Comparison of ENCODE assay signal across 14 cellular contexts in genomic region chr4:2803624-2804448, GRCh38. TPM values are rescaled to one million over a fixed set of nuclear protein-coding genes. Genes with fewer than 3 reads are reported as not detected.
DNase-seq lines count a peak whose midpoint lies in the region; ATAC-seq and TF ChIP-seq lines count a peak whose summit lies in the region.
"Had no signal": no experiment of that assay in that cellular context is flagged by ENCODE, and none has a peak within 500 bp of the region (broad histone marks: within the 10 kb centered on the region; RNA-seq: fewer than 3 reads in every experiment).

No MANE protein-coding gene starts in this region.

- in situ Hi-C loops in GM23248 (cut with MboI) = no loop called here

- H3K9me3 Mint-ChIP-seq in activated CD8-positive, alpha-beta T cell treated with anti-CD3 and anti-CD28 coated beads for 36 hours = no peaks in the 10 kb centered on the region
- H3K9me3 Mint-ChIP-seq: activated T-helper 2 cell treated with anti-CD3 and anti-CD28 coated beads, Interferon-gamma antibody, Interleukin-2, Interleukin-4, amounts not matched to agents 10 μg/mL and 5 μg/mL and 100 μg/mL, durations not matched to agents 14 hours and 24 hours and 36 hours; WTC11 had no signal

- WGBS in GM23248 (ENCODE audit: low coverage in 1 of 2, low lambda C conversion rate in 2 of 2, missing lambda C conversion rate in 2 of 2), 2 experiments = 54 to 65% methylated on average over 20 of the region's 20 CpGs
- WGBS in sigmoid colon, 2 donors = 83 to 89% methylated on average over 20 of the region's 20 CpGs

- H3K27ac ChIP-seq in GM23248 (no peak overlapping the region), PC-3 (ENCODE audit: low read length) (no peak overlapping the region), sigmoid colon (peak overlapping the region in 2 of 4 donors; percentile 44 to 78)
- H3K27ac ChIP-seq: thoracic aorta had no signal

- H3K4me1 ChIP-seq in GM23248 (ENCODE audit: insufficient read depth) (peaks cover 15% of the 10 kb centered on the region), PC-3 (ENCODE audit: insufficient read depth, low read length) (peaks cover 18% of the 10 kb centered on the region), sigmoid colon (peaks cover 0 to 78% (median 62%) of the 10 kb centered on the region in 4 donors)

- H3K4me3 Mint-ChIP-seq in activated CD8-positive, alpha-beta T cell treated with anti-CD3 and anti-CD28 coated beads for 36 hours = no peak overlapping the region
- H3K4me3 Mint-ChIP-seq: WTC11 had no signal

- H3K9me2 ChIP-seq in GM23248 (ENCODE audit: insufficient read depth) (no peaks in the 10 kb centered on the region), PC-3 (replicated peaks; ENCODE audit: low read length) (no peaks in the 10 kb centered on the region)

- H3F3A ChIP-seq in GM23248 (ENCODE audit: insufficient read depth) (no peaks in the 10 kb centered on the region), PC-3 (ENCODE audit: low read length, unreplicated experiment) (no peaks in the 10 kb centered on the region)

- no peaks in the 10 kb centered on the region for H4K20me1 ChIP-seq in GM23248 (ENCODE audit: insufficient read depth)
- no peaks in the 10 kb centered on the region for H4K20me1 ChIP-seq in PC-3 (ENCODE audit: low read length)

- no TSS peak for BruUV-seq in PC-3 (replicated peaks; lab: Mats Ljungman, UMichigan)

- TF ChIP-seq CTCF in PC-3 (conservative IDR thresholded peaks at IDR 0.05; ENCODE audit: low read depth, low read length) (no peak), fibroblast of villous mesenchyme (IDR thresholded peaks at IDR 0.05; ENCODE audit: insufficient read depth, low read depth, low read length) (no peak), sigmoid colon (IDR thresholded peaks at IDR 0.05) (no peak)
- no peak for TF ChIP-seq CTCF in activated CD8-positive, alpha-beta T cell treated with anti-CD3 and anti-CD28 coated beads for 36 hours (IDR thresholded peaks at IDR 0.05)

- POLR2A ChIA-PET in PC-3 (lab: Charles Lee; ENCODE audit: unreplicated experiment) = no interaction called here
- POLR2A ChIA-PET in activated CD8-positive, alpha-beta T cell treated with anti-CD3 and anti-CD28 coated beads for 36 hours (lab: Charles Lee) = interaction anchor here (1.0 to 1.4 kb wide), 5 partner anchors 8 to 132 kb away, joined by 3 to 4 read pairs (median 4); no protein-coding TSS in a partner anchor

- DNase-seq in GM23248 (peak; percentile 66), PC-3 (peak; percentile 50), fibroblast of villous mesenchyme (ENCODE audit: low read depth) (peak; percentile 35), sigmoid colon (peak; percentile 73), HuH-7.5 (ENCODE audit: low spot score) (no peak), NCI-H1436 (lab: John Stamatoyannopoulos, UW) (no peak), H7 (no peak)
- no peak for DNase-seq in activated CD8-positive, alpha-beta T cell treated with anti-CD3 and anti-CD28 coated beads for 36 hours
- DNase-seq: cortex of kidney; MG63; stimulated activated CD4-positive, alpha-beta T cell treated with anti-CD3 and anti-CD28 coated beads, Interleukin-1b, Interleukin-23, amount 100 ng/mL, for 48 hours had no signal

- intact Hi-C loops in PC-3 (cut with micrococcal nuclease) (no loop called here), sigmoid colon (cut with DNase I) (no loop called here)
- intact Hi-C loops in activated CD8-positive, alpha-beta T cell treated with anti-CD3 and anti-CD28 coated beads for 36 hours (cut with micrococcal nuclease) = no loop called here

- peak; percentile 6; the same call in 1 of the 2 replicates for ATAC-seq in PC-3
- no peak for ATAC-seq in activated CD8-positive, alpha-beta T cell treated with anti-CD3 and anti-CD28 coated beads for 36 hours
- ATAC-seq: WTC11 had no signal

- peaks cover 2% of the 10 kb centered on the region for H3K36me3 Mint-ChIP-seq in activated CD8-positive, alpha-beta T cell treated with anti-CD3 and anti-CD28 coated beads for 36 hours (ENCODE audit: low read depth)
- H3K36me3 Mint-ChIP-seq: WTC11 had no signal

- H3K4me3 ChIP-seq in GM23248 (no peak overlapping the region), PC-3 (ENCODE audit: low read length) (no peak overlapping the region), fibroblast of villous mesenchyme (ENCODE audit: low read depth, low read length) (no peak overlapping the region), sigmoid colon (no peak overlapping the region), H7 (ENCODE audit: insufficient read depth, low read depth, low read length) (no peak overlapping the region)
- H3K4me3 ChIP-seq: MG63, thoracic aorta had no signal

- H3K27me3 Mint-ChIP-seq in activated CD8-positive, alpha-beta T cell treated with anti-CD3 and anti-CD28 coated beads for 36 hours = no peaks in the 10 kb centered on the region

- H3K9ac ChIP-seq in GM23248 (no peak overlapping the region), PC-3 (ENCODE audit: low read length) (no peak overlapping the region)

- H2AFZ ChIP-seq in GM23248 (no peak overlapping the region), PC-3 (ENCODE audit: low read length) (no peak overlapping the region)

- peaks cover 92% of the 10 kb centered on the region for H3K79me2 ChIP-seq in GM23248 (ENCODE audit: insufficient read depth)
- H3K79me2 ChIP-seq in PC-3 (ENCODE audit: low read length) = no peaks in the 10 kb centered on the region

- TF ChIP-seq POLR2A in sigmoid colon (IDR thresholded peaks at IDR 0.05) = no peak

- H3K4me1 Mint-ChIP-seq in activated CD8-positive, alpha-beta T cell treated with anti-CD3 and anti-CD28 coated beads for 36 hours (ENCODE audit: low read depth) = peaks cover 22% of the 10 kb centered on the region

- no peak overlapping the region for H3K27ac Mint-ChIP-seq in activated CD8-positive, alpha-beta T cell treated with anti-CD3 and anti-CD28 coated beads for 36 hours
- H3K27ac Mint-ChIP-seq: activated T-helper 2 cell treated with anti-CD3 and anti-CD28 coated beads, Interferon-gamma antibody, Interleukin-2, Interleukin-4, amounts not matched to agents 10 μg/mL and 5 μg/mL and 100 μg/mL, durations not matched to agents 14 hours and 24 hours and 36 hours had no signal

- no peak for TF ChIP-seq EP300 in sigmoid colon (IDR thresholded peaks at IDR 0.05)

- H3K27me3 ChIP-seq in GM23248 (replicated peaks; ENCODE audit: insufficient read depth) (no peaks in the 10 kb centered on the region), PC-3 (ENCODE audit: low read length) (no peaks in the 10 kb centered on the region), sigmoid colon (no peaks in the 10 kb centered on the region), H7 (ENCODE audit: control insufficient read depth, insufficient read depth, low read length) (no peaks in the 10 kb centered on the region)
- H3K27me3 ChIP-seq: MG63 had no signal

- H3K36me3 ChIP-seq in GM23248 (ENCODE audit: low read depth) (no peaks in the 10 kb centered on the region), PC-3 (ENCODE audit: low read depth, low read length) (no peaks in the 10 kb centered on the region), sigmoid colon (no peaks in the 10 kb centered on the region), H7 (replicated peaks; ENCODE audit: control insufficient read depth, insufficient read depth, low read length) (no peaks in the 10 kb centered on the region)
- H3K36me3 ChIP-seq: MG63, thoracic aorta had no signal

- H3K9me3 ChIP-seq in GM23248 (ENCODE audit: low read depth) (no peaks in the 10 kb centered on the region), PC-3 (ENCODE audit: low read length) (no peaks in the 10 kb centered on the region), sigmoid colon (no peaks in the 10 kb centered on the region)
- H3K9me3 ChIP-seq: MG63, thoracic aorta had no signal

- CTCF ChIA-PET in PC-3 (lab: Charles Lee) = no interaction called here
- CTCF ChIA-PET in activated CD8-positive, alpha-beta T cell treated with anti-CD3 and anti-CD28 coated beads for 36 hours (lab: Charles Lee) = no interaction called here

- H3K4me2 ChIP-seq in GM23248 (ENCODE audit: unreplicated experiment) (no peak overlapping the region), PC-3 (ENCODE audit: low read length) (no peak overlapping the region)

RNA-seq across cellular contexts. Expression of gene SH3BP2, which starts 11.0 kb away (rescaled TPM):
- 31.2 and 46.3 TPM in 2 replicates for total RNA-seq in GM23248 (2014; rRNA removed; shearing (Covaris generic))
- polyA plus RNA-seq in GM23248 (2016; fragmentation: Nextera tagmentation; extraction: Ambion mirVana) = 19.1 and 20.9 TPM in 2 replicates
- 16.9 and 17.4 TPM in 2 replicates for total RNA-seq in PC-3 (2014; rRNA removed)
- total RNA-seq in fibroblast of villous mesenchyme = 23.3 and 27.4 TPM in 2 replicates
- 10 to 100 TPM; 18.4 to 49.3 (median 24.2) TPM for total RNA-seq in sigmoid colon
- polyA plus RNA-seq in sigmoid colon = 10 to 100 TPM; 18.6 to 82.4 (median 35.6) TPM
- total RNA-seq in activated CD8-positive, alpha-beta T cell treated with anti-CD3 and anti-CD28 coated beads for 36 hours = 10 to 100 TPM; 54.8 to 59.0 TPM
- total RNA-seq in H7 (2014; rRNA removed; shearing (Covaris generic)) = 20.4 and 35.5 TPM in 2 replicates

RNA-seq across cellular contexts. Expression of gene ADD1, which starts 39.8 kb away (rescaled TPM):
- 188 and 219 TPM in 2 replicates for total RNA-seq in GM23248 (2014; rRNA removed; shearing (Covaris generic))
- 175 and 181 TPM in 2 replicates for polyA plus RNA-seq in GM23248 (2016; fragmentation: Nextera tagmentation; extraction: Ambion mirVana)
- total RNA-seq in PC-3 (2014; rRNA removed) = 118 and 124 TPM in 2 replicates
- total RNA-seq in fibroblast of villous mesenchyme = 212 and 235 TPM in 2 replicates
- 100 to 1,000 TPM; 166 to 378 (median 183) TPM for total RNA-seq in sigmoid colon
- 100 to 1,000 TPM; 113 to 162 (median 120) TPM for polyA plus RNA-seq in sigmoid colon
- total RNA-seq in activated CD8-positive, alpha-beta T cell treated with anti-CD3 and anti-CD28 coated beads for 36 hours = 100 to 1,000 TPM; 149 to 154 TPM
- 201 and 224 TPM in 2 replicates for total RNA-seq in H7 (2014; rRNA removed; shearing (Covaris generic))

RNA-seq across cellular contexts. Expression of gene TNIP2, which starts 47.7 kb away (rescaled TPM):
- total RNA-seq in GM23248 (2014; rRNA removed; shearing (Covaris generic)) = 55.2 and 64.6 TPM in 2 replicates
- 40.6 and 41.0 TPM in 2 replicates for polyA plus RNA-seq in GM23248 (2016; fragmentation: Nextera tagmentation; extraction: Ambion mirVana)
- total RNA-seq in PC-3 (2014; rRNA removed) = 56.5 and 77.8 TPM in 2 replicates
- total RNA-seq in fibroblast of villous mesenchyme = 41.9 and 50.3 TPM in 2 replicates
- 10 to 100 TPM; 56.3 to 68.8 (median 66.9) TPM for total RNA-seq in sigmoid colon
- 10 to 100 TPM; 51.7 to 65.0 (median 51.8) TPM for polyA plus RNA-seq in sigmoid colon
- total RNA-seq in activated CD8-positive, alpha-beta T cell treated with anti-CD3 and anti-CD28 coated beads for 36 hours = 10 to 100 TPM; 46.1 to 48.1 TPM
- total RNA-seq in H7 (2014; rRNA removed; shearing (Covaris generic)) = 44.6 and 51.3 TPM in 2 replicates

Comparison
In these comparisons a context has a peak if more than half of its experiments do, and no peak if none do; other contexts are left out.
1. DNase-seq: peak in GM23248 (single experiment), PC-3 (single experiment), fibroblast of villous mesenchyme (single experiment) and sigmoid colon (single experiment); none in activated CD8-positive, alpha-beta T cell treated with anti-CD3 and anti-CD28 coated beads for 36 hours (single experiment), HuH-7.5 (single experiment), NCI-H1436 (single experiment) and H7 (single experiment).